ENCODE assay signal across 1 cellular context in genomic region chr4:54954656-54955388, GRCh38.
TF ChIP-seq lines count a peak whose summit lies in the region.

No MANE protein-coding gene starts in this region.

TF ChIP-seq in SK-N-SH treated with all-trans-retinoic acid at 6 μM for 48 hours, 23 proteins besides CTCF, POLR2A, EP300 and RAD21 (continued from another document):
- TF ChIP-seq PATZ1 (CRISPR knock-in tag; IDR thresholded peaks at IDR 0.05; ENCODE audit: borderline replicate concordance) (no peak), TSHZ2 (CRISPR knock-in tag; IDR thresholded peaks at IDR 0.05) (no peak), BACH2 (CRISPR knock-in tag; IDR thresholded peaks at IDR 0.05; ENCODE audit: borderline replicate concordance) (no peak), CSDC2 (CRISPR knock-in tag; IDR thresholded peaks at IDR 0.05) (no peak), CSRNP3 (CRISPR knock-in tag; IDR thresholded peaks at IDR 0.05) (no peak), PPARA (CRISPR knock-in tag; IDR thresholded peaks at IDR 0.05; ENCODE audit: borderline replicate concordance) (no peak), POU6F1 (CRISPR knock-in tag; IDR thresholded peaks at IDR 0.05; ENCODE audit: borderline replicate concordance, low read depth) (no peak), ARNTL (CRISPR knock-in tag; IDR thresholded peaks at IDR 0.05; ENCODE audit: borderline replicate concordance, low read depth) (no peak), ESRRG (CRISPR knock-in tag; IDR thresholded peaks at IDR 0.05) (no peak), ZC3H10 (CRISPR knock-in tag; IDR thresholded peaks at IDR 0.05) (no peak), OSR1 (CRISPR knock-in tag; IDR thresholded peaks at IDR 0.05) (no peak), TOX (CRISPR knock-in tag; IDR thresholded peaks at IDR 0.05; ENCODE audit: borderline replicate concordance) (no peak), ZNF70 (CRISPR knock-in tag; IDR thresholded peaks at IDR 0.05) (no peak), TCF4 (CRISPR knock-in tag; IDR thresholded peaks at IDR 0.05; ENCODE audit: borderline replicate concordance) (no peak)
